1 cellular context compared by ENCODE assay signal in the genomic region with DNA sequence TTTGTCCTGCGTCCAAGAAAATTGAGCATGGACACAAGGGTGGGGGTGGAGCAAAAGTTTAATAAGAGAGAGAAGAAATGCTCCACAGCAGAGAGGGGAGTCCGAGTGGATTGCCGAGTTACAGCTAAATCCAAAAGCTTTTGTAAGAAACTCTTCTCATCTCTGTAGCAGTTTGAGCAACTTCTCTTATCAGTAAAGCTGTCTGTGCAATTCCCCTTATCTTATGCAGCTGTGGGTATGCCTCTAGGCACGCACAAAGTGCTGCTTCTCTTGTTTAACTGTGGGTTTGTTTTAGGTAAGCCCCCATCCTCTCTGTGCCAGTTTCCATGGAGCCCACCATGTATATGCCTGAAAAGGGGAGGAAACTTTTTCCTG.
TF ChIP-seq lines count a peak whose summit lies in the region.

No MANE protein-coding gene starts in this region.

TF ChIP-seq in GM12878, 131 proteins besides CTCF, POLR2A, EP300 and RAD21 (continued from another document):
- TF ChIP-seq PBX3 (IDR thresholded peaks at IDR 0.05; ENCODE audit: insufficient replicate concordance, low read depth, low read length), result no peak
- TF ChIP-seq CHD4 (IDR thresholded peaks at IDR 0.05), result no peak
- TF ChIP-seq CHD2 (IDR thresholded peaks at IDR 0.05; ENCODE audit: borderline replicate concordance, low read depth, low read length), result no peak
- no peak for TF ChIP-seq TCF3 (IDR thresholded peaks at IDR 0.05; ENCODE audit: borderline replicate concordance, insufficient read depth, low read depth, low read length)
- TF ChIP-seq, protein P1, sequence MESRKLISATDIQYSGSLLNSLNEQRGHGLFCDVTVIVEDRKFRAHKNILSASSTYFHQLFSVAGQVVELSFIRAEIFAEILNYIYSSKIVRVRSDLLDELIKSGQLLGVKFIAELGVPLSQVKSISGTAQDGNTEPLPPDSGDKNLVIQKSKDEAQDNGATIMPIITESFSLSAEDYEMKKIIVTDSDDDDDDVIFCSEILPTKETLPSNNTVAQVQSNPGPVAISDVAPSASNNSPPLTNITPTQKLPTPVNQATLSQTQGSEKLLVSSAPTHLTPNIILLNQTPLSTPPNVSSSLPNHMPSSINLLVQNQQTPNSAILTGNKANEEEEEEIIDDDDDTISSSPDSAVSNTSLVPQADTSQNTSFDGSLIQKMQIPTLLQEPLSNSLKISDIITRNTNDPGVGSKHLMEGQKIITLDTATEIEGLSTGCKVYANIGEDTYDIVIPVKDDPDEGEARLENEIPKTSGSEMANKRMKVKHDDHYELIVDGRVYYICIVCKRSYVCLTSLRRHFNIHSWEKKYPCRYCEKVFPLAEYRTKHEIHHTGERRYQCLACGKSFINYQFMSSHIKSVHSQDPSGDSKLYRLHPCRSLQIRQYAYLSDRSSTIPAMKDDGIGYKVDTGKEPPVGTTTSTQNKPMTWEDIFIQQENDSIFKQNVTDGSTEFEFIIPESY (IDR thresholded peaks at IDR 0.05), result no peak
- TF ChIP-seq ZNF217 (IDR thresholded peaks at IDR 0.05), result no peak
